21 cellular contexts compared by ENCODE assay signal in genomic region chr14:31541702-31542101, GRCh38. TPM values are rescaled to one million over a fixed set of nuclear protein-coding genes. Genes with fewer than 3 reads are reported as not detected.
DNase-seq lines count a peak whose midpoint lies in the region; TF ChIP-seq lines count a peak whose summit lies in the region.
"Had no signal": no experiment of that assay in that cellular context is flagged by ENCODE, and none has a peak within 500 bp of the region (broad histone marks: within the 10 kb centered on the region; RNA-seq: fewer than 3 reads in every experiment).

No MANE protein-coding gene starts in this region.

- peak; percentile 3 for DNase-seq in NCI-H748 (lab: John Stamatoyannopoulos, UW; ENCODE audit: unreplicated experiment)
- no peak for DNase-seq in NCI-H748 treated with DMSO at 0.1 percent for 48 hours (lab: John Stamatoyannopoulos, UW)
- DNase-seq in NCI-H2107 (lab: John Stamatoyannopoulos, UW): peak; percentile 30
- DNase-seq in NCI-H524 treated with DMSO at 0.1 percent for 48 hours (lab: John Stamatoyannopoulos, UW): peak; percentile 39
- DNase-seq in epithelial cell of esophagus (ENCODE audit: low read depth): peak; percentile 57
- DNase-seq in DMS53 treated with DMSO at 0.1 percent for 48 hours (lab: John Stamatoyannopoulos, UW; ENCODE audit: unreplicated experiment): no peak
- DNase-seq in stomach: no peak
- DNase-seq in globus pallidus (ENCODE audit: low spot score): no peak
- DNase-seq: DMS79 treated with DMSO at 0.1 percent for 48 hours; NCI-H1694; NCI-H2081; NCI-H345; NCI-H526; NK-92 treated with Interleukin-12 subunit alpha and Interleukin-12 subunit beta, amount 100 ng/mL, for 24 hours; SIG-M5 had no signal

- no peaks in the 10 kb centered on the region for H3K9me3 ChIP-seq in stomach
- H3K9me3 ChIP-seq: HAP-1 had no signal

- H3K27me3 ChIP-seq in stomach: no peaks in the 10 kb centered on the region

- H3K27ac ChIP-seq in stomach: no peak overlapping the region
- H3K27ac ChIP-seq: KMS-11 had no signal

- intact Hi-C loops in stomach (cut with DNase I; ENCODE audit: low total_unique reads): no loop called here

- no peak for TF ChIP-seq EP300 in stomach (IDR thresholded peaks at IDR 0.05)

- no peak for TF ChIP-seq POLR2A in stomach (IDR thresholded peaks at IDR 0.05)

- no peak overlapping the region for H3K4me3 ChIP-seq in epithelial cell of esophagus (ENCODE audit: low read length)
- H3K4me3 ChIP-seq in stomach: no peak overlapping the region
- H3K4me3 ChIP-seq: HAP-1 had no signal

- TF ChIP-seq CTCF in epithelial cell of esophagus (IDR thresholded peaks at IDR 0.05; ENCODE audit: insufficient read depth, low read depth, low read length, missing control alignments) (no peak), stomach (IDR thresholded peaks at IDR 0.05) (no peak)

- WGBS in stomach, 5 donors: 76 to 94% (median 85%) methylated on average over 1 of the region's 1 CpG

- H3K4me1 ChIP-seq in stomach: peaks cover 0 to 5% (median 0%) of the 10 kb centered on the region in 4 donors
- H3K4me1 ChIP-seq: HAP-1 had no signal

- H3K36me3 ChIP-seq in stomach: no peaks in the 10 kb centered on the region
- H3K36me3 ChIP-seq: HAP-1 had no signal

RNA-seq across cellular contexts. Expression of gene NUBPL, which starts 19.5 kb away (rescaled TPM):
- total RNA-seq in stomach: 10 to 100 TPM in 3 of 5 donors, 1 to 10 TPM in 1, under 1 TPM in 1; 0.58 to 25.7 (median 10.7) TPM
- polyA plus RNA-seq in stomach: 1 to 10 TPM; 3.1 to 4.2 (median 3.6) TPM

RNA-seq across cellular contexts. Expression of gene GPR33, which starts 53.9 kb away (rescaled TPM):
- not detected for total RNA-seq in stomach
- not detected for polyA plus RNA-seq in stomach
- total RNA-seq: A172; HT1080; T-helper 1 cell treated with Interleukin-12 subunit alpha and Interleukin-12 subunit beta and Interleukin-4 antibody, amounts not matched to agents 30 ng/mL and 1 ng/mL, for 36 hours had no signal
- polyA plus RNA-seq: AG04450 had no signal

Comparison
In these comparisons a context has a peak if more than half of its experiments do, and no peak if none do; other contexts are left out.
1. DNase-seq: peak in NCI-H748 (single experiment), NCI-H2107 (single experiment), NCI-H524 treated with DMSO at 0.1 percent for 48 hours (single experiment) and epithelial cell of esophagus (single experiment); none in NCI-H748 treated with DMSO at 0.1 percent for 48 hours (single experiment), DMS53 treated with DMSO at 0.1 percent for 48 hours (single experiment), stomach (single experiment) and globus pallidus (single experiment).